ENCODE assay signal across 16 cellular contexts in the genomic region with DNA sequence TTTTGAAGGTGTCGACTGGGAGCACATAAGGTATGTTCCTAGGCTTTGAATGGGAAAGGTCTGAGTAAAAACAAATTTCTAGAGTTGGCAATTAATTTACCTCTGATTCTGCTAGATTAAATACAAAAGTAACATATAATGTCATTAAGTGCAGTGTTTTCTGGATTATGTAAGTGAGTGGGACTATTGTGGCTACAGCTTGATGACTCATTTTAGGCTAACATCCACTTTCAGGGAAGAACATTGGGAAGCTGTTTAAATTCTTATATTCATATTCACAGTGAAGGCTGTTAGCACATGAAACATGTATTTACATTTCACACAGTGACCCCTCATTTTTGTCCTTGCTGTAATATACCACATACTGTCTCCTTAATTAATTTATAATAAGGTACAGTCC. TPM values are rescaled to one million over a fixed set of nuclear protein-coding genes. Genes with fewer than 3 reads are reported as not detected.
DNase-seq lines count a peak whose midpoint lies in the region; ATAC-seq and TF ChIP-seq lines count a peak whose summit lies in the region.
"Had no signal": no experiment of that assay in that cellular context is flagged by ENCODE, and none has a peak within 500 bp of the region (broad histone marks: within the 10 kb centered on the region; RNA-seq: fewer than 3 reads in every experiment).

No MANE protein-coding gene starts in this region.

- no peak for TF ChIP-seq CTCF in MCF 10A (IDR thresholded peaks at IDR 0.05; ENCODE audit: unreplicated experiment)
- no peak for TF ChIP-seq CTCF in breast epithelium (IDR thresholded peaks at IDR 0.05)
- no peak for TF ChIP-seq CTCF in astrocyte of the cerebellum (IDR thresholded peaks at IDR 0.05; ENCODE audit: low read depth, low read length, missing control alignments)

- H3K27me3 ChIP-seq in breast epithelium, result no peaks in the 10 kb centered on the region
- H3K27me3 ChIP-seq: Peyer's patch had no signal

- no peaks in the 10 kb centered on the region for H3K27me3 Mint-ChIP-seq in MCF 10A (ENCODE audit: insufficient read depth, unreplicated experiment)
- H3K27me3 Mint-ChIP-seq: activated CD4-positive, alpha-beta memory T cell treated with anti-CD3 and anti-CD28 coated beads, Interleukin-2, amount 10 ng/mL, durations not matched to agents 7 days and 5 days had no signal

- no peak for TF ChIP-seq POLR2A in breast epithelium (IDR thresholded peaks at IDR 0.05)

- H3K36me3 Mint-ChIP-seq in MCF 10A (ENCODE audit: insufficient read depth, unreplicated experiment), result peaks cover 32% of the 10 kb centered on the region
- H3K36me3 Mint-ChIP-seq in activated naive CD4-positive, alpha-beta T cell treated with anti-CD3 and anti-CD28 coated beads, Interleukin-2, amount 50 U/mL, for 72 hours, result no peaks in the 10 kb centered on the region

- H3K4me1 ChIP-seq in breast epithelium, result no peaks in the 10 kb centered on the region
- H3K4me1 ChIP-seq: Peyer's patch had no signal

- in situ Hi-C loops in astrocyte of the cerebellum (cut with HindIII; ENCODE audit: low sequenced_read_pairs), result no loop called here

- no peaks in the 10 kb centered on the region for H3K9me3 ChIP-seq in breast epithelium
- H3K9me3 ChIP-seq: Peyer's patch, thoracic aorta had no signal

- H3K27ac ChIP-seq in breast epithelium, result no peak overlapping the region
- H3K27ac ChIP-seq: Peyer's patch, thoracic aorta had no signal

- no peaks in the 10 kb centered on the region for H3K9me3 Mint-ChIP-seq in MCF 10A (ENCODE audit: unreplicated experiment)
- H3K9me3 Mint-ChIP-seq in activated naive CD4-positive, alpha-beta T cell treated with anti-CD3 and anti-CD28 coated beads, Interleukin-2, amount 50 U/mL, for 72 hours, result no peaks in the 10 kb centered on the region
- H3K9me3 Mint-ChIP-seq: activated CD4-positive, alpha-beta memory T cell treated with anti-CD3 and anti-CD28 coated beads, Interleukin-2, amount 10 ng/mL, durations not matched to agents 7 days and 5 days; nephron progenitor cell had no signal

- POLR2A ChIA-PET in MCF 10A (lab: Yijun Ruan, JAX), result interaction anchor here (0.6 to 1.0 kb wide), 2 partner anchors 13 kb away, joined by 4 read pairs; a partner anchor contains a TSS

- H3K27ac Mint-ChIP-seq in MCF 10A (ENCODE audit: low read depth, unreplicated experiment), result no peak overlapping the region
- H3K27ac Mint-ChIP-seq in activated naive CD4-positive, alpha-beta T cell treated with anti-CD3 and anti-CD28 coated beads, Interleukin-2, amount 50 U/mL, for 72 hours, result no peak overlapping the region
- H3K27ac Mint-ChIP-seq: activated CD4-positive, alpha-beta memory T cell treated with anti-CD3 and anti-CD28 coated beads, Interleukin-2, amount 10 ng/mL, durations not matched to agents 7 days and 5 days; nephron progenitor cell had no signal

- BruUV-seq in MCF 10A (replicated peaks; lab: Mats Ljungman, UMichigan), result no TSS peak

- no peak for ATAC-seq in GM21737 (IDR thresholded peaks at IDR 0.05; ENCODE audit: unreplicated experiment)
- no peak for ATAC-seq in activated naive CD4-positive, alpha-beta T cell treated with anti-CD3 and anti-CD28 coated beads, Interleukin-2, amount 50 U/mL, for 72 hours

- no peak overlapping the region for H3K4me3 Mint-ChIP-seq in MCF 10A (ENCODE audit: unreplicated experiment)
- H3K4me3 Mint-ChIP-seq: activated CD4-positive, alpha-beta memory T cell treated with anti-CD3 and anti-CD28 coated beads, Interleukin-2, amount 10 ng/mL, durations not matched to agents 7 days and 5 days; nephron progenitor cell had no signal

- H3K4me3 ChIP-seq in breast epithelium, result no peak overlapping the region
- H3K4me3 ChIP-seq in astrocyte of the cerebellum (ENCODE audit: low read depth, low read length), result no peak overlapping the region
- H3K4me3 ChIP-seq: Peyer's patch, thoracic aorta had no signal

- no peaks in the 10 kb centered on the region for H3K4me1 Mint-ChIP-seq in MCF 10A (ENCODE audit: insufficient read depth, unreplicated experiment)
- H3K4me1 Mint-ChIP-seq: activated CD4-positive, alpha-beta memory T cell treated with anti-CD3 and anti-CD28 coated beads, Interleukin-2, amount 10 ng/mL, durations not matched to agents 7 days and 5 days; nephron progenitor cell had no signal

- no peaks in the 10 kb centered on the region for H3K36me3 ChIP-seq in breast epithelium

- peak; percentile 52 for DNase-seq in MCF 10A (ENCODE audit: unreplicated experiment)
- no peak for DNase-seq in breast epithelium (ENCODE audit: low spot score in 2 of 2)
- DNase-seq in astrocyte of the cerebellum (ENCODE audit: low read depth), result peak; percentile 32
- DNase-seq in glomerular visceral epithelial cell (ENCODE audit: extremely low spot score), result peak; percentile 9
- no peak for DNase-seq in activated CD8-positive, alpha-beta memory T cell treated with anti-CD3 and anti-CD28 coated beads, Interleukin-2, amount 50 U/mL, for 48 hours
- no peak for DNase-seq in activated naive CD4-positive, alpha-beta T cell treated with anti-CD3 and anti-CD28 coated beads, Interleukin-2, amount 50 U/mL, for 72 hours (ENCODE audit: low spot score in 2 of 2)
- no peak for DNase-seq in activated CD4-positive, alpha-beta T cell treated with anti-CD3 and anti-CD28 coated beads for 4 hours
- DNase-seq: activated CD4-positive, alpha-beta memory T cell treated with anti-CD3 and anti-CD28 coated beads, Interleukin-2, amount 10 ng/mL, durations not matched to agents 7 days and 5 days; DMS 273 treated with DMSO at 0.1 percent for 48 hours; foreskin melanocyte; NCI-H1092 treated with DMSO at 0.1 percent for 48 hours; NCI-H446; nephron progenitor cell; Peyer's patch had no signal

- CTCF ChIA-PET in MCF 10A (lab: Yijun Ruan, JAX), result interaction anchor here (0.9 to 2.3 kb wide), 3 partner anchors 13 to 79 kb away, joined by 3 to 11 read pairs (median 3); no protein-coding TSS in a partner anchor

- intact Hi-C loops in MCF 10A (cut with micrococcal nuclease), result no loop called here
- intact Hi-C loops in breast epithelium (cut with DNase I; ENCODE audit: low total_unique reads), result loop anchor here (2.0 kb wide), 1 partner anchor 49 kb away; no protein-coding TSS in a partner anchor

RNA-seq across cellular contexts. Expression of a gene that starts 13.2 kb away (rescaled TPM):
- 18.0 and 20.0 TPM in 2 replicates for total RNA-seq in MCF 10A (2022)
- 1 to 10 TPM; 1.3 to 2.4 (median 1.3) TPM for total RNA-seq in breast epithelium
- 10 to 100 TPM in 1 of 2 donors, 1 to 10 TPM in 1; 7.4 to 14.5 TPM for total RNA-seq in activated naive CD4-positive, alpha-beta T cell treated with anti-CD3 and anti-CD28 coated beads, Interleukin-2, amount 50 U/mL, for 72 hours

Comparison
In these comparisons a context has a peak if more than half of its experiments do, and no peak if none do; other contexts are left out.
1. DNase-seq: peak in MCF 10A (single experiment), astrocyte of the cerebellum (single experiment) and glomerular visceral epithelial cell (single experiment); none in breast epithelium (0 of 2), activated CD8-positive, alpha-beta memory T cell treated with anti-CD3 and anti-CD28 coated beads, Interleukin-2, amount 50 U/mL, for 48 hours (single experiment), activated naive CD4-positive, alpha-beta T cell treated with anti-CD3 and anti-CD28 coated beads, Interleukin-2, amount 50 U/mL, for 72 hours (0 of 2) and activated CD4-positive, alpha-beta T cell treated with anti-CD3 and anti-CD28 coated beads for 4 hours (0 of 2).